ENCODE assay signal across 8 cellular contexts in the genomic region with DNA sequence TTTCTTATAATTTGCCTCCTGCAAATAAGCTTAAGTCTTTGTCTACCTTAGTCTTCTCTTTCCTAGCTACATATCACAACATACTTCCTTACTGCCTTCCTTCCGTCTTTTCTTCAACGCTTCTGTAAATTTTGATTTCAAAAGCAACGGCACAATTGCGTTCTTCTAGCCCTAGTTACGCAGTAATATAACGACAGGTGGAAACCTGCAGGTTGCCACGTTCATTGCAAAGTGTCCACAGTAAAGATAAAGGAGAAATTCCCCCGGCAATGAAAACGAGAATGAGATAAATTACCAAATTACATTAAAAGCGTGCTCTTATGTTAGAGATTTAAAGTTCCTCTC. TPM values are rescaled to one million over a fixed set of nuclear protein-coding genes. Genes with fewer than 3 reads are reported as not detected.
DNase-seq lines count a peak whose midpoint lies in the region; ATAC-seq and TF ChIP-seq lines count a peak whose summit lies in the region.

No MANE protein-coding gene starts in this region.

- DNase-seq in HL-60 (ENCODE audit: low read depth in 1 of 2, low spot score in 1 of 2) (peak; percentile 41 to 75), thyroid gland (no peak), RKO (ENCODE audit: low spot score) (no peak), DMS79 (lab: John Stamatoyannopoulos, UW) (no peak)
- DNase-seq in activated naive CD8-positive, alpha-beta T cell treated with anti-CD3 and anti-CD28 coated beads, Interleukin-2, amount 50 U/mL, for 24 hours, result no peak

- intact Hi-C loops in thyroid gland (cut with DNase I), result no loop called here

- peaks cover 32% of the 10 kb centered on the region for H4K20me1 ChIP-seq in BLaER1

- no peaks in the 10 kb centered on the region for H3K27me3 ChIP-seq in BLaER1
- H3K27me3 ChIP-seq in HL-60 (ENCODE audit: insufficient read depth, poor library complexity, severe bottlenecking), result no peaks in the 10 kb centered on the region
- H3K27me3 ChIP-seq in layer of hippocampus (ENCODE audit: control insufficient read depth, insufficient read depth, low read length), result no peaks in the 10 kb centered on the region
- no peaks in the 10 kb centered on the region for H3K27me3 ChIP-seq in thyroid gland

- TF ChIP-seq CTCF in HL-60 (IDR thresholded peaks at IDR 0.05; ENCODE audit: insufficient read depth, low read length) (no peak), thyroid gland (IDR thresholded peaks at IDR 0.05) (no peak)

- peaks cover 40% of the 10 kb centered on the region for H3K4me1 Mint-ChIP-seq in activated naive CD8-positive, alpha-beta T cell treated with anti-CD3 and anti-CD28 coated beads, Interleukin-2, amount 50 U/mL, for 24 hours

- H3K4me1 ChIP-seq in BLaER1 (peaks cover 31% of the 10 kb centered on the region), thyroid gland (peaks cover 17 to 22% of the 10 kb centered on the region in 2 donors)

- peak overlapping the region; percentile 95 for H3K9ac ChIP-seq in BLaER1

- H3K27ac Mint-ChIP-seq in activated naive CD8-positive, alpha-beta T cell treated with anti-CD3 and anti-CD28 coated beads, Interleukin-2, amount 50 U/mL, for 24 hours, result peak overlapping the region; percentile 98

- H3K4me3 ChIP-seq in BLaER1 (peak overlapping the region; percentile 92), HL-60 (replicated peaks; ENCODE audit: insufficient read depth, low read length) (peak overlapping the region; percentile 90), thyroid gland (replicated peaks in 1 of 3) (peak overlapping the region; percentile 76 to 99 (median 81))

- ATAC-seq in GM19395 (IDR thresholded peaks at IDR 0.05; ENCODE audit: unreplicated experiment), result peak; percentile 23
- peak; percentile 1 for ATAC-seq in activated naive CD8-positive, alpha-beta T cell treated with anti-CD3 and anti-CD28 coated beads, Interleukin-2, amount 50 U/mL, for 24 hours

- H3K9me3 ChIP-seq in BLaER1, result peaks cover 12% of the 10 kb centered on the region
- no peaks in the 10 kb centered on the region for H3K9me3 ChIP-seq in thyroid gland

- 1 to 2% methylated on average over 10 of the region's 10 CpGs for WGBS in thyroid gland, 2 donors

- H3K36me3 ChIP-seq in BLaER1, result peaks cover 29% of the 10 kb centered on the region
- H3K36me3 ChIP-seq in thyroid gland, result peaks cover 5 to 12% of the 10 kb centered on the region in 2 donors

- peaks cover 46% of the 10 kb centered on the region for H3K36me3 Mint-ChIP-seq in activated naive CD8-positive, alpha-beta T cell treated with anti-CD3 and anti-CD28 coated beads, Interleukin-2, amount 50 U/mL, for 24 hours (ENCODE audit: low read depth)

- H3K9me3 Mint-ChIP-seq in activated naive CD8-positive, alpha-beta T cell treated with anti-CD3 and anti-CD28 coated beads, Interleukin-2, amount 50 U/mL, for 24 hours, result peaks cover 9% of the 10 kb centered on the region

- no peak for TF ChIP-seq POLR2A in thyroid gland (IDR thresholded peaks at IDR 0.05)

- H3K27me3 Mint-ChIP-seq in activated naive CD8-positive, alpha-beta T cell treated with anti-CD3 and anti-CD28 coated beads, Interleukin-2, amount 50 U/mL, for 24 hours, result no peaks in the 10 kb centered on the region

- peak overlapping the region; percentile 94 for H3K4me3 Mint-ChIP-seq in activated naive CD8-positive, alpha-beta T cell treated with anti-CD3 and anti-CD28 coated beads, Interleukin-2, amount 50 U/mL, for 24 hours

- H3K27ac ChIP-seq in BLaER1 (peak overlapping the region; percentile 96), HL-60 (replicated peaks) (peak overlapping the region; percentile 97), layer of hippocampus (ENCODE audit: low read depth, low read length) (peak overlapping the region; percentile 95), thyroid gland (peak overlapping the region; percentile 91 to 94 (median 91))

- H3K4me2 ChIP-seq in BLaER1, result peak overlapping the region; percentile 97

RNA-seq across cellular contexts. Expression of gene PSMD7, which starts 0.5 kb away (rescaled TPM):
- total RNA-seq in thyroid gland, result 10 to 100 TPM; 44.9 to 80.4 (median 62.3) TPM

Comparison
In these comparisons a context has a peak if more than half of its experiments do, and no peak if none do; other contexts are left out.
1. DNase-seq: peak in HL-60 (2 of 2); none in activated naive CD8-positive, alpha-beta T cell treated with anti-CD3 and anti-CD28 coated beads, Interleukin-2, amount 50 U/mL, for 24 hours (single experiment), thyroid gland (0 of 2), RKO (single experiment) and DMS79 (single experiment).
2. Peak in every context shown above with its lines, with median percentiles within 50 percentile points of each other: H3K27ac ChIP-seq and H3K4me3 ChIP-seq.